In the genomic region with DNA sequence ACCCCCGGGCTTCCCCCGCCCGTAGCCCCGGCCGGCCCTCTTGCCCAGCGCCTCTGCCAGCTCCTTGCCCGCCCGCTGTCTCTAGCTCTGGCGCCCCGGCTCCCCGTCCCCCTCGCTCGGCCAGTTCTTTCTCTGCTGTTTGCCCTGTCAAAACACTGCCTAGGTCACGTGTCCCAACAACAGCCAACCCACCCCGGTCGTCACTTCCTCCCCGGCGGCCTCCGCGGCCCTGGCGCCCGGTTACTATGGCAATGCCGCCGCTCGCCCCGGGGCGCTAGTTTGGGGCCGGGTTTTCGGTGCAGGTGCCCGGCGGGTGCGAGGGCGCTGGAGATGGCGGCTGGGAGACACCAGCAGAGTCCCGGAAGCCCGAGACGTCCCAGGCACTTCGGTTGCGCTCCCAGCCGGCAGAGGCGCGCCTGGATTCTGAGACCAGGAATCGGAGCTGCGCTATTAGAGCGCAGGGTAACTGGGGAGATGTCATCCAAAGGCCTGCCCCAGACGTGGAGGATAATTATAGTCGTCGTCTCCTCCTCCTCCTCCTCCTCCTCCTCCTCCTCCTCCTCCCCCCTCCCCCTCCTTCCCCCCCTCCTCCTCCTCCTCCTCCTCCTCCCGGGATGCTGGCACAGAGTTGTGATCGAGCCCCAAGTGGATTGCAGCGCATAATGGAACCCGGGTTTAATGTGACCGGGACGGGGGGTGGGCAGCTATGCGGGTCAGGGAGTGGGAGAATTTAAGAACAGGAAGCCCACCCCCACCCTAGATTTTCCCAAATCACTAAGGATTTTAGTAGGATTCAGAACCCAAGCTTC, we compare ENCODE assay signal across 8 cellular contexts. TPM values are rescaled to one million over a fixed set of nuclear protein-coding genes. Genes with fewer than 3 reads are reported as not detected.
DNase-seq lines count a peak whose midpoint lies in the region; ATAC-seq lines count a peak whose summit lies in the region.

A gene with protein sequence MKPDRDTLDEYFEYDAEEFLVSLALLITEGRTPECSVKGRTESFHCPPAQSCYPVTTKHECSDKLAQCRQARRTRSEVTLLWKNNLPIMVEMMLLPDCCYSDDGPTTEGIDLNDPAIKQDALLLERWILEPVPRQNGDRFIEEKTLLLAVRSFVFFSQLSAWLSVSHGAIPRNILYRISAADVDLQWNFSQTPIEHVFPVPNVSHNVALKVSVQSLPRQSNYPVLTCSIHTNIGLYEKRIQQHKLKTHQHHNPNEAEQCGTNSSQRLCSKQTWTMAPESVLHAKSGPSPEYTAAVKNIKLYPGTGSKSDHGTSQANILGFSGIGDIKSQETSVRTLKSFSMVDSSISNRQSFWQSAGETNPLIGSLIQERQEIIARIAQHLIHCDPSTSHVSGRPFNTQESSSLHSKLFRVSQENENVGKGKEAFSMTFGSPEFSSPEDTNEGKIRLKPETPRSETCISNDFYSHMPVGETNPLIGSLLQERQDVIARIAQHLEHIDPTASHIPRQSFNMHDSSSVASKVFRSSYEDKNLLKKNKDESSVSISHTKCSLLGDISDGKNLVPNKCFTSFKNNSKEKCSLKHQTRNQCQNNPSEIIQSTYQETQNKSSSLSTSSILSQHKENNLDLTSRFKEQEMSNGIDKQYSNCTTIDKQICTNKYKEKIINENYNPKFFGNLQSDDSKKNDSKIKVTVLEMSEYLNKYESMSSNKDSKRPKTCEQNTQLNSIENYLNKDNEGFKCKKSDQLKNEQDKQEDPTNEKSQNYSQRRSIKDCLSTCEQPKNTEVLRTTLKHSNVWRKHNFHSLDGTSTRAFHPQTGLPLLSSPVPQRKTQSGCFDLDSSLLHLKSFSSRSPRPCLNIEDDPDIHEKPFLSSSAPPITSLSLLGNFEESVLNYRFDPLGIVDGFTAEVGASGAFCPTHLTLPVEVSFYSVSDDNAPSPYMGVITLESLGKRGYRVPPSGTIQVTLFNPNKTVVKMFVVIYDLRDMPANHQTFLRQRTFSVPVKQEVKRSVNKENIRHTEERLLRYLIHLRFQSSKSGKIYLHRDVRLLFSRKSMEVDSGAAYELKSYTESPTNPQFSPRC (minus strand): TSS at position 157 of the 809 bp plus-strand sequence. CDS start 1,367 bp downstream, outside the sequence.

- no peaks in the 10 kb centered on the region for H3K9me3 ChIP-seq in BLaER1

- H3K27ac ChIP-seq in BLaER1, result peak within 1 kb of the TSS; percentile 88

- H3K9ac ChIP-seq in BLaER1, result peak within 1 kb of the TSS; percentile 90

- peaks cover 20% of the 10 kb centered on the region for H4K20me1 ChIP-seq in BLaER1

- peaks cover 72% of the 10 kb centered on the region for H3K4me1 ChIP-seq in BLaER1

- peaks cover 7% of the 10 kb centered on the region for H3K36me3 ChIP-seq in BLaER1

- no peaks in the 10 kb centered on the region for H3K27me3 ChIP-seq in BLaER1

- DNase-seq in NCI-H526 treated with DMSO at 0.1 percent for 48 hours (lab: John Stamatoyannopoulos, UW) (peak; percentile 92), dedifferentiated amniotic fluid mesenchymal stem cell (ENCODE audit: extremely low spot score) (peak; percentile 90), left lobe of liver (ENCODE audit: low spot score) (peak; percentile 95)
- DNase-seq in activated CD4-positive, alpha-beta T cell treated with anti-CD3 and anti-CD28 coated beads, Interleukin-2, amount 50 U/mL, for 24 hours (ENCODE audit: low read depth in 1 of 2, low spot score in 1 of 2), result peak; percentile 74 to 84
- DNase-seq in stimulated activated CD4-positive, alpha-beta T cell treated with anti-CD3 and anti-CD28 coated beads, Interleukin-2, amount 100 ng/mL, for 4 hours (ENCODE audit: low read depth), result peak; percentile 80

- peak within 1 kb of the TSS; percentile 85 for H3K4me2 ChIP-seq in BLaER1

- ATAC-seq in GM19324 (IDR thresholded peaks at IDR 0.05; ENCODE audit: low FRiP score, unreplicated experiment) (peak; percentile 72), HG03469 (IDR thresholded peaks at IDR 0.05; ENCODE audit: unreplicated experiment) (peak; percentile 31), left lobe of liver (peak; percentile 88)

- H3K4me3 ChIP-seq in BLaER1, result peak within 1 kb of the TSS; percentile 91

RNA-seq across cellular contexts. Expression of the gene that starts here (rescaled TPM):
- total RNA-seq in left lobe of liver, result 29.0 TPM

Comparison
In these comparisons a context has a peak if more than half of its experiments do, and no peak if none do; other contexts are left out.
1. Peak in every context shown above with its lines: DNase-seq, ATAC-seq, H3K4me3 ChIP-seq and H3K27ac ChIP-seq.
2. ATAC-seq: peak in every context shown above with its lines; median percentile 88 in left lobe of liver; 72 in GM19324; 31 in HG03469.